Comparison of ENCODE assay signal across 1 cellular context in the genomic region with DNA sequence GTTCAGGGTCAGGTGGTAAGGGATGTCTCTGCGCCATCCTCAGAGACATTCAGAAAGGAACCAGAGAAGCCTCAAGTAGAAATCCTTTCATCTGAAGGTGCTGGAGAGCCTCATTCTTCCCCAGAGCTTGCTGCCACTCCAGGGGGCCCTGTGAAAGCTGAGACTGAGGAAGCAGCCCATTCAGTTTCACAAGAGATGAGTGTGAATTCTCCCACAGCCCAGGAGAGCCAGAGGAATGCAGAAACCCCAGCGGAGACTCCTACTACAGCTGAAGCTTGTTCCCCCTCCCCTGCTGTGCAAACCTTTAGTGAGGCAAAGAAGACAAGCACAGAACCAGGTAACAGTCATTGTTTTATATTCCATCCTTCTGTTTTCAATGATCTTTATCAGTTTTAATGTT.
A peak's percentile ranks its signal among the peaks of the same experiment; 100 is the strongest.
TF ChIP-seq lines count a peak whose summit lies in the region.

No MANE protein-coding gene starts in this region.

TF ChIP-seq in GM23338, 12 proteins besides CTCF, POLR2A, EP300 and RAD21:
- TF ChIP-seq, protein P1, sequence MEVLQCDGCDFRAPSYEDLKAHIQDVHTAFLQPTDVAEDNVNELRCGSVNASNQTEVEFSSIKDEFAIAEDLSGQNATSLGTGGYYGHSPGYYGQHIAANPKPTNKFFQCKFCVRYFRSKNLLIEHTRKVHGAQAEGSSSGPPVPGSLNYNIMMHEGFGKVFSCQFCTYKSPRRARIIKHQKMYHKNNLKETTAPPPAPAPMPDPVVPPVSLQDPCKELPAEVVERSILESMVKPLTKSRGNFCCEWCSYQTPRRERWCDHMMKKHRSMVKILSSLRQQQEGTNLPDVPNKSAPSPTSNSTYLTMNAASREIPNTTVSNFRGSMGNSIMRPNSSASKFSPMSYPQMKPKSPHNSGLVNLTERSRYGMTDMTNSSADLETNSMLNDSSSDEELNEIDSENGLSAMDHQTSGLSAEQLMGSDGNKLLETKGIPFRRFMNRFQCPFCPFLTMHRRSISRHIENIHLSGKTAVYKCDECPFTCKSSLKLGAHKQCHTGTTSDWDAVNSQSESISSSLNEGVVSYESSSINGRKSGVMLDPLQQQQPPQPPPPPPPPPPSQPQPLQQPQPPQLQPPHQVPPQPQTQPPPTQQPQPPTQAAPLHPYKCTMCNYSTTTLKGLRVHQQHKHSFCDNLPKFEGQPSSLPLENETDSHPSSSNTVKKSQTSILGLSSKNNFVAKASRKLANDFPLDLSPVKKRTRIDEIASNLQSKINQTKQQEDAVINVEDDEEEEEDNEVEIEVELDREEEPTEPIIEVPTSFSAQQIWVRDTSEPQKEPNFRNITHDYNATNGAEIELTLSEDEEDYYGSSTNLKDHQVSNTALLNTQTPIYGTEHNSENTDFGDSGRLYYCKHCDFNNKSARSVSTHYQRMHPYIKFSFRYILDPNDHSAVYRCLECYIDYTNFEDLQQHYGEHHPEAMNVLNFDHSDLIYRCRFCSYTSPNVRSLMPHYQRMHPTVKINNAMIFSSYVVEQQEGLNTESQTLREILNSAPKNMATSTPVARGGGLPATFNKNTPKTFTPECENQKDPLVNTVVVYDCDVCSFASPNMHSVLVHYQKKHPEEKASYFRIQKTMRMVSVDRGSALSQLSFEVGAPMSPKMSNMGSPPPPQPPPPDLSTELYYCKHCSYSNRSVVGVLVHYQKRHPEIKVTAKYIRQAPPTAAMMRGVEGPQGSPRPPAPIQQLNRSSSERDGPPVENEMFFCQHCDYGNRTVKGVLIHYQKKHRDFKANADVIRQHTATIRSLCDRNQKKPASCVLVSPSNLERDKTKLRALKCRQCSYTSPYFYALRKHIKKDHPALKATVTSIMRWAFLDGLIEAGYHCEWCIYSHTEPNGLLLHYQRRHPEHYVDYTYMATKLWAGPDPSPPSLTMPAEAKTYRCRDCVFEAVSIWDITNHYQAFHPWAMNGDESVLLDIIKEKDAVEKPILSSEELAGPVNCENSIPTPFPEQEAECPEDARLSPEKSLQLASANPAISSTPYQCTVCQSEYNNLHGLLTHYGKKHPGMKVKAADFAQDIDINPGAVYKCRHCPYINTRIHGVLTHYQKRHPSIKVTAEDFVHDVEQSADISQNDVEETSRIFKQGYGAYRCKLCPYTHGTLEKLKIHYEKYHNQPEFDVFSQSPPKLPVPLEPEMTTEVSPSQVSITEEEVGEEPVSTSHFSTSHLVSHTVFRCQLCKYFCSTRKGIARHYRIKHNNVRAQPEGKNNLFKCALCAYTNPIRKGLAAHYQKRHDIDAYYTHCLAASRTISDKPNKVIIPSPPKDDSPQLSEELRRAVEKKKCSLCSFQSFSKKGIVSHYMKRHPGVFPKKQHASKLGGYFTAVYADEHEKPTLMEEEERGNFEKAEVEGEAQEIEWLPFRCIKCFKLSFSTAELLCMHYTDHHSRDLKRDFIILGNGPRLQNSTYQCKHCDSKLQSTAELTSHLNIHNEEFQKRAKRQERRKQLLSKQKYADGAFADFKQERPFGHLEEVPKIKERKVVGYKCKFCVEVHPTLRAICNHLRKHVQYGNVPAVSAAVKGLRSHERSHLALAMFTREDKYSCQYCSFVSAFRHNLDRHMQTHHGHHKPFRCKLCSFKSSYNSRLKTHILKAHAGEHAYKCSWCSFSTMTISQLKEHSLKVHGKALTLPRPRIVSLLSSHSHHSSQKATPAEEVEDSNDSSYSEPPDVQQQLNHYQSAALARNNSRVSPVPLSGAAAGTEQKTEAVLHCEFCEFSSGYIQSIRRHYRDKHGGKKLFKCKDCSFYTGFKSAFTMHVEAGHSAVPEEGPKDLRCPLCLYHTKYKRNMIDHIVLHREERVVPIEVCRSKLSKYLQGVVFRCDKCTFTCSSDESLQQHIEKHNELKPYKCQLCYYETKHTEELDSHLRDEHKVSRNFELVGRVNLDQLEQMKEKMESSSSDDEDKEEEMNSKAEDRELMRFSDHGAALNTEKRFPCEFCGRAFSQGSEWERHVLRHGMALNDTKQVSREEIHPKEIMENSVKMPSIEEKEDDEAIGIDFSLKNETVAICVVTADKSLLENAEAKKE (CRISPR knock-in tag; IDR thresholded peaks at IDR 0.05) = peak; percentile 68; the same call in 1 of the 2 replicates
- TF ChIP-seq ZNF114 (CRISPR knock-in tag; IDR thresholded peaks at IDR 0.05) (peak; percentile 81; the same call in 1 of the 2 replicates), CREB1 (CRISPR knock-in tag; IDR thresholded peaks at IDR 0.05; ENCODE audit: low read depth) (no peak)
